2 cellular contexts compared by ENCODE assay signal in genomic region chr2:146193619-146194018, GRCh38.
A peak's percentile ranks its signal among the peaks of the same experiment; 100 is the strongest.
TF ChIP-seq lines count a peak whose summit lies in the region.

No MANE protein-coding gene starts in this region.

TF ChIP-seq in HepG2, 621 proteins besides CTCF, POLR2A, EP300 and RAD21:
- TF ChIP-seq NFE2 (CRISPR knock-in tag; IDR thresholded peaks at IDR 0.05) (no peak), MAFK (conservative IDR thresholded peaks at IDR 0.05 in 1 of 2, IDR thresholded peaks at IDR 0.05 in 1 of 2; ENCODE audit: low read length in 2 of 2) (peak; percentile 48 to 72; a peak in 3 of 4 replicates), MAFF (IDR thresholded peaks at IDR 0.05; ENCODE audit: low read depth, low read length) (peak; percentile 51; the same call in 1 of the 2 replicates)

TF ChIP-seq in IMR-90, 13 proteins besides CTCF, POLR2A, EP300 and RAD21:
- TF ChIP-seq SMC3 (IDR thresholded peaks at IDR 0.05; ENCODE audit: low read depth, low read length) (no peak), MXI1 (IDR thresholded peaks at IDR 0.05; ENCODE audit: borderline replicate concordance, low read depth, low read length) (no peak), FOS (IDR thresholded peaks at IDR 0.05; ENCODE audit: low read depth, low read length) (no peak), MAFK (IDR thresholded peaks at IDR 0.05; ENCODE audit: low read depth, low read length) (peak; percentile 49; the same call in 1 of the 2 replicates), ELK1 (IDR thresholded peaks at IDR 0.05; ENCODE audit: borderline replicate concordance, low read depth, low read length) (no peak), USF2 (IDR thresholded peaks at IDR 0.05; ENCODE audit: low read depth, low read length) (no peak), NFE2L2 (IDR thresholded peaks at IDR 0.05; ENCODE audit: low read depth, low read length) (no peak), CEBPB (IDR thresholded peaks at IDR 0.05; ENCODE audit: low read depth, low read length) (no peak)
